ENCODE assay signal across 8 cellular contexts in genomic region chr2:38875576-38876367, GRCh38. TPM values are rescaled to one million over a fixed set of nuclear protein-coding genes. Genes with fewer than 3 reads are reported as not detected.
DNase-seq lines count a peak whose midpoint lies in the region; ATAC-seq and TF ChIP-seq lines count a peak whose summit lies in the region.

DHX57 (minus strand) TSS chr2:38875934; CDS start chr2:38868405, 7,529 bp downstream.
MORN2 (plus strand) TSS chr2:38875976.

- H3K4me1 Mint-ChIP-seq in activated CD4-positive, alpha-beta T cell treated with anti-CD3 and anti-CD28 coated beads, Interleukin-2, amount 10 ng/mL, durations not matched to agents 7 days and 5 days = peaks cover 25% of the 10 kb centered on the region

- peaks cover 10% of the 10 kb centered on the region for H3K36me3 Mint-ChIP-seq in activated CD4-positive, alpha-beta T cell treated with anti-CD3 and anti-CD28 coated beads, Interleukin-2, amount 10 ng/mL, durations not matched to agents 7 days and 5 days (ENCODE audit: low read depth)

- H3K27me3 Mint-ChIP-seq in activated CD4-positive, alpha-beta T cell treated with anti-CD3 and anti-CD28 coated beads, Interleukin-2, amount 10 ng/mL, durations not matched to agents 7 days and 5 days = no peaks in the 10 kb centered on the region

- peaks cover 5% of the 10 kb centered on the region for H3K9me3 Mint-ChIP-seq in activated CD4-positive, alpha-beta T cell treated with anti-CD3 and anti-CD28 coated beads, Interleukin-2, amount 10 ng/mL, durations not matched to agents 7 days and 5 days

- peaks cover 1 to 17% (median 12%) of the 10 kb centered on the region in 4 donors for H3K4me1 ChIP-seq in liver (ENCODE audit: control insufficient read depth in 4 of 4, insufficient read depth in 4 of 4, low read length in 3 of 4)

- DNase-seq in C1 segment of cervical spinal cord (lab: John Stamatoyannopoulos, UW) = peak; percentile 21 to 87 (median 74)
- DNase-seq in GM19240 (ENCODE audit: insufficient read length, low spot score) = peak; percentile 87
- peak; percentile 72 for DNase-seq in NCI-H510A treated with DMSO at 0.1 percent for 48 hours (lab: John Stamatoyannopoulos, UW)
- DNase-seq in activated CD4-positive, alpha-beta T cell treated with anti-CD3 and anti-CD28 coated beads, Interleukin-2, amount 10 ng/mL, durations not matched to agents 7 days and 5 days = peak; percentile 87
- peak; percentile 89 for DNase-seq in dermis blood vessel endothelial cell
- DNase-seq in stimulated activated CD4-positive, alpha-beta T cell treated with anti-CD3 and anti-CD28 coated beads, Interleukin-2, amount 100 ng/mL, for 48 hours = peak; percentile 70 to 75

- WGBS in liver = 1% methylated on average over 52 of the region's 52 CpGs

- CTCF ChIA-PET in activated CD4-positive, alpha-beta T cell treated with anti-CD3 and anti-CD28 coated beads, Interleukin-2, amount 10 ng/mL, durations not matched to agents 7 days and 5 days (lab: Charles Lee) = interaction anchor here (0.6 to 1.6 kb wide), 3 partner anchors 25 to 368 kb away, joined by 3 read pairs; no protein-coding TSS in a partner anchor

- peak within 1 kb of the TSS; percentile 6 to 50 for H3K9ac ChIP-seq in liver (ENCODE audit: low read depth in 1 of 2, low read length in 2 of 2)

- ATAC-seq in HG03442 (IDR thresholded peaks at IDR 0.05; ENCODE audit: unreplicated experiment) = peak; percentile 100

- H3K4me3 ChIP-seq in liver (ENCODE audit: low read depth in 1 of 3, low read length in 3 of 3) = peak within 1 kb of the TSS; percentile 68 to 99 (median 94)

- H3K27ac ChIP-seq in liver (ENCODE audit: low read depth in 1 of 2, low read length in 2 of 2) = peak within 1 kb of the TSS; percentile 10 to 16

- peak within 1 kb of the TSS; percentile 82 for H3K4me3 Mint-ChIP-seq in activated CD4-positive, alpha-beta T cell treated with anti-CD3 and anti-CD28 coated beads, Interleukin-2, amount 10 ng/mL, durations not matched to agents 7 days and 5 days

- TF ChIP-seq CTCF in liver (IDR thresholded peaks at IDR 0.05; ENCODE audit: low read depth, low read length, missing input control) = no peak

- no peaks in the 10 kb centered on the region for H3K9me3 ChIP-seq in liver (ENCODE audit: control insufficient read depth in 4 of 4, low read length in 3 of 4)

- POLR2A ChIA-PET in activated CD4-positive, alpha-beta T cell treated with anti-CD3 and anti-CD28 coated beads, Interleukin-2, amount 10 ng/mL, durations not matched to agents 7 days and 5 days (lab: Charles Lee) = interaction anchor here (0.8 kb wide), 1 partner anchor 125 kb away, joined by 3 read pairs; the partner anchor contains the start of gene SRSF7

- peak in 1 of 2 donors; percentile 9 for TF ChIP-seq RAD21 in liver (IDR thresholded peaks at IDR 0.05)

- H3K27me3 ChIP-seq in liver (ENCODE audit: control insufficient read depth in 4 of 4, insufficient read depth in 4 of 4, low read length in 3 of 4) = no peaks in the 10 kb centered on the region

- peak within 1 kb of the TSS; percentile 91 for H3K27ac Mint-ChIP-seq in activated CD4-positive, alpha-beta T cell treated with anti-CD3 and anti-CD28 coated beads, Interleukin-2, amount 10 ng/mL, durations not matched to agents 7 days and 5 days

- peaks cover 0 to 2% (median under 1%) of the 10 kb centered on the region in 4 donors for H3K36me3 ChIP-seq in liver (ENCODE audit: control insufficient read depth in 4 of 4, insufficient read depth in 3 of 4, low read depth in 1 of 4, low read length in 3 of 4)

TF ChIP-seq in liver, 16 proteins besides CTCF, POLR2A, EP300 and RAD21:
- TF ChIP-seq REST (IDR thresholded peaks at IDR 0.05) (peak; percentile 51), GABPA (IDR thresholded peaks at IDR 0.05 in 1 of 2, conservative IDR thresholded peaks at IDR 0.05 in 1 of 2) (peak; percentile 63 to 91), NR2F2 (IDR thresholded peaks at IDR 0.05) (peak; percentile 87), RXRA (IDR thresholded peaks at IDR 0.05) (peak in 1 of 2 donors; percentile 45), HNF4A (conservative IDR thresholded peaks at IDR 0.05) (peak; percentile 78 to 82), TAF1 (conservative IDR thresholded peaks at IDR 0.05) (no peak), SP1 (IDR thresholded peaks at IDR 0.05) (peak; percentile 74), FOXA2 (IDR thresholded peaks at IDR 0.05) (no peak), JUND (IDR thresholded peaks at IDR 0.05) (no peak), YY1 (IDR thresholded peaks at IDR 0.05) (no peak), EGR1 (IDR thresholded peaks at IDR 0.05; ENCODE audit: low read depth in 2 of 2) (no peak), HNF4G (IDR thresholded peaks at IDR 0.05) (no peak), ZBTB33 (IDR thresholded peaks at IDR 0.05) (no peak), FOXA1 (IDR thresholded peaks at IDR 0.05) (no peak)
- TF ChIP-seq, protein P1, sequence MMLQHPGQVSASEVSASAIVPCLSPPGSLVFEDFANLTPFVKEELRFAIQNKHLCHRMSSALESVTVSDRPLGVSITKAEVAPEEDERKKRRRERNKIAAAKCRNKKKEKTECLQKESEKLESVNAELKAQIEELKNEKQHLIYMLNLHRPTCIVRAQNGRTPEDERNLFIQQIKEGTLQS (IDR thresholded peaks at IDR 0.05) = no peak
- TF ChIP-seq, protein P2, sequence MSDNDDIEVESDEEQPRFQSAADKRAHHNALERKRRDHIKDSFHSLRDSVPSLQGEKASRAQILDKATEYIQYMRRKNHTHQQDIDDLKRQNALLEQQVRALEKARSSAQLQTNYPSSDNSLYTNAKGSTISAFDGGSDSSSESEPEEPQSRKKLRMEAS (IDR thresholded peaks at IDR 0.05) = peak; percentile 67

RNA-seq across cellular contexts. Expression of gene DHX57, which starts in this region (rescaled TPM):
- 10 to 100 TPM; 10.5 to 10.7 TPM for total RNA-seq in activated CD4-positive, alpha-beta T cell treated with anti-CD3 and anti-CD28 coated beads, Interleukin-2, amount 10 ng/mL, durations not matched to agents 7 days and 5 days
- 25.2 and 29.7 TPM in 2 replicates for total RNA-seq in dermis blood vessel endothelial cell
- total RNA-seq in liver = 1 to 10 TPM; 7.1 to 8.7 TPM
- polyA plus RNA-seq in liver = 1 to 10 TPM; 2.8 to 3.6 TPM

RNA-seq across cellular contexts. Expression of gene MORN2, which starts in this region (rescaled TPM):
- total RNA-seq in activated CD4-positive, alpha-beta T cell treated with anti-CD3 and anti-CD28 coated beads, Interleukin-2, amount 10 ng/mL, durations not matched to agents 7 days and 5 days = 1 to 10 TPM; 1.7 to 2.8 TPM
- total RNA-seq in dermis blood vessel endothelial cell (8.7 and 9.7 TPM in 2 replicates), liver (1 to 10 TPM; 2.8 to 4.4 TPM)
- 10 to 100 TPM; 11.7 to 16.4 TPM for polyA plus RNA-seq in liver

Comparison
In these comparisons a context has a peak if more than half of its experiments do, and no peak if none do; other contexts are left out.
1. Peak in every context shown above with its lines: DNase-seq, ATAC-seq, H3K4me3 ChIP-seq and H3K27ac ChIP-seq.